ENCODE assay signal across 12 cellular contexts in genomic region chr18:41767960-41768359, GRCh38.
DNase-seq lines count a peak whose midpoint lies in the region; ATAC-seq lines count a peak whose summit lies in the region.
"Had no signal": no experiment of that assay in that cellular context is flagged by ENCODE, and none has a peak within 500 bp of the region (broad histone marks: within the 10 kb centered on the region; RNA-seq: fewer than 3 reads in every experiment).

No MANE protein-coding gene starts in this region.

- DNase-seq in DMS 273 (lab: John Stamatoyannopoulos, UW; ENCODE audit: unreplicated experiment) (peak; percentile 30), DMS 273 treated with DMSO at 0.1 percent for 48 hours (lab: John Stamatoyannopoulos, UW) (no peak), NCI-H226 (peak; percentile 42), dedifferentiated amniotic fluid mesenchymal stem cell (ENCODE audit: extremely low spot score) (peak; percentile 36), pons (ENCODE audit: low spot score) (peak; percentile 19), NOMO-1 (lab: John Stamatoyannopoulos, UW; ENCODE audit: unreplicated experiment in 2 of 2) (no peak), NCI-H2029 (lab: John Stamatoyannopoulos, UW) (no peak)
- DNase-seq: 8988T; activated naive CD4-positive, alpha-beta T cell treated with anti-CD3 and anti-CD28 coated beads for 36 hours; head of caudate nucleus; Karpas-422 had no signal

- no peak for ATAC-seq in HG03571 (IDR thresholded peaks at IDR 0.05; ENCODE audit: unreplicated experiment)

Comparison
In these comparisons a context has a peak if more than half of its experiments do, and no peak if none do; other contexts are left out.
1. DNase-seq: peak in DMS 273 (single experiment), NCI-H226 (single experiment), dedifferentiated amniotic fluid mesenchymal stem cell (single experiment) and pons (single experiment); none in DMS 273 treated with DMSO at 0.1 percent for 48 hours (single experiment), NOMO-1 (0 of 2) and NCI-H2029 (single experiment).